ENCODE assay signal across 8 cellular contexts in the genomic region with DNA sequence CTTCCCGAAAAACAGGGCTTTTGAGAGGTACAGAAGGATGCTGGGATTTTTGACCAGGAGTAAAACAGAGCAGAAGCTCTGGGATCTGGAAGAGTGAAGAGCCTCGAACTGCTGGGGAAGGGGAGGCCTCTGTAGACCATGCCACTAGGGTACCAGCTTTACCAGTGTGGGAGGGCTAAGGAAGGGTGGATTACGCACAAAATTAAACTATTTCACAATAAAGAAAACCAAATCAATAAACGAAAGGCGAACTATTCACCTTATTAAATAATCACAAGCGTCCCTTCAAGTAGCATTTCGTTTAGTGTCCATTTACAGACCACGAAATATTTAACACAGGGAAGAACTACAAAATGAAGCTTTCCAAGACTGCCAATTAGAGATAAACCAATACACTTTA. TPM values are rescaled to one million over a fixed set of nuclear protein-coding genes. Genes with fewer than 3 reads are reported as not detected.
DNase-seq lines count a peak whose midpoint lies in the region; ATAC-seq, FAIRE-seq and TF ChIP-seq lines count a peak whose summit lies in the region.

No MANE protein-coding gene starts in this region.

- peak overlapping the region; percentile 88 for H3K4me3 Mint-ChIP-seq in WTC11
- peak overlapping the region; percentile 88 for H3K4me3 Mint-ChIP-seq in glutamatergic neuron (ENCODE audit: unreplicated experiment)

- H3K27ac ChIP-seq in HEK293 (ENCODE audit: extremely low read depth, low read depth, low read length): peak overlapping the region; percentile 74; the same call in 1 of the 2 replicates
- H3K27ac ChIP-seq in skin epidermis: peak overlapping the region in 20 of 21 experiments; percentile 85 to 98 (median 95)

- FAIRE-seq in RCC 7860 (lab: Jason Lieb, UNC): no peak

- H3K4me3 ChIP-seq in HEK293 (ENCODE audit: low read depth, low read length) (peak overlapping the region; percentile 75), skin epidermis (peak overlapping the region; percentile 63 to 79 (median 71))

- H3K36me3 ChIP-seq in HEK293 (ENCODE audit: control insufficient read depth in 2 of 2, insufficient read depth in 1 of 2, low read length in 2 of 2): peaks cover 0 to 42% of the 10 kb centered on the region in 2 experiments

- TF ChIP-seq CTCF in HEK293 (tag by site-specific recombination; IDR thresholded peaks at IDR 0.05): no peak
- no peak for TF ChIP-seq CTCF in WTC11 (IDR thresholded peaks at IDR 0.05)
- no peak for TF ChIP-seq CTCF in glutamatergic neuron (IDR thresholded peaks at IDR 0.05; ENCODE audit: partially characterized antibody, unreplicated experiment)

- peaks cover 5% of the 10 kb centered on the region; the same call in 1 of the 2 replicates for H3K27me3 Mint-ChIP-seq in WTC11 (ENCODE audit: low read depth)
- H3K27me3 Mint-ChIP-seq in glutamatergic neuron (ENCODE audit: unreplicated experiment): peaks cover 3% of the 10 kb centered on the region

- no peak for ATAC-seq in WTC11
- no peak for ATAC-seq in GM19023 (IDR thresholded peaks at IDR 0.05; ENCODE audit: unreplicated experiment)

- H3K36me3 Mint-ChIP-seq in WTC11: peaks cover 2% of the 10 kb centered on the region; the same call in 1 of the 2 replicates
- H3K36me3 Mint-ChIP-seq in glutamatergic neuron (ENCODE audit: unreplicated experiment): no peaks in the 10 kb centered on the region

- H3K9me3 ChIP-seq in HEK293 (ENCODE audit: control insufficient read depth, insufficient read depth, low read depth, low read length): no peaks in the 10 kb centered on the region

- POLR2A ChIA-PET in HEK293 (lab: Yijun Ruan, JAX) (interaction anchor here (0.9 to 1.5 kb wide), 2 partner anchors 11 to 18 kb away, joined by 4 to 6 read pairs; a partner anchor contains a TSS), WTC11 (lab: Charles Lee) (no interaction called here)

- DNase-seq in WTC11 (ENCODE audit: low spot score): no peak
- DNase-seq in glutamatergic neuron: no peak
- DNase-seq in HCEC 1CT: no peak
- no peak for DNase-seq in ecto neural progenitor cell (ENCODE audit: low spot score)
- no peak for DNase-seq in RCC 7860 (ENCODE audit: low spot score)

- H3K27ac Mint-ChIP-seq in WTC11 (peak overlapping the region; percentile 53; the same call in 1 of the 2 replicates), glutamatergic neuron (ENCODE audit: unreplicated experiment) (peak overlapping the region; percentile 90)

- H3K9me3 Mint-ChIP-seq in WTC11 (no peaks in the 10 kb centered on the region), glutamatergic neuron (ENCODE audit: unreplicated experiment) (no peaks in the 10 kb centered on the region)

- peaks cover 13% of the 10 kb centered on the region for H3K4me1 Mint-ChIP-seq in WTC11
- H3K4me1 Mint-ChIP-seq in glutamatergic neuron (ENCODE audit: low read depth, unreplicated experiment): peaks cover 4% of the 10 kb centered on the region

- no peaks in the 10 kb centered on the region for H3K4me1 ChIP-seq in HEK293 (ENCODE audit: control insufficient read depth, insufficient read depth, low read length)

- CTCF ChIA-PET in HEK293 (lab: Yijun Ruan, JAX) (interaction anchor here (0.6 kb wide), 1 partner anchor 232 kb away, joined by 3 read pairs; no protein-coding TSS in a partner anchor), WTC11 (lab: Charles Lee) (no interaction called here)

TF ChIP-seq in HEK293, 187 proteins besides CTCF, POLR2A, EP300 and RAD21:
- TF ChIP-seq ZNF2 (tag by site-specific recombination; IDR thresholded peaks at IDR 0.05) (no peak), ZNF555 (tag by site-specific recombination; conservative IDR thresholded peaks at IDR 0.05) (no peak), YY1 (tag by site-specific recombination; IDR thresholded peaks at IDR 0.05) (no peak), ZNF133 (tag by site-specific recombination; IDR thresholded peaks at IDR 0.05) (no peak), ZBTB1 (tag by site-specific recombination; IDR thresholded peaks at IDR 0.05) (no peak), ZNF416 (tag by site-specific recombination; IDR thresholded peaks at IDR 0.05) (no peak), YY2 (tag by site-specific recombination; IDR thresholded peaks at IDR 0.05) (no peak), ZSCAN23 (tag by site-specific recombination; IDR thresholded peaks at IDR 0.05) (no peak), ZBTB48 (tag by site-specific recombination; IDR thresholded peaks at IDR 0.05) (no peak)
- TF ChIP-seq, protein P1, sequence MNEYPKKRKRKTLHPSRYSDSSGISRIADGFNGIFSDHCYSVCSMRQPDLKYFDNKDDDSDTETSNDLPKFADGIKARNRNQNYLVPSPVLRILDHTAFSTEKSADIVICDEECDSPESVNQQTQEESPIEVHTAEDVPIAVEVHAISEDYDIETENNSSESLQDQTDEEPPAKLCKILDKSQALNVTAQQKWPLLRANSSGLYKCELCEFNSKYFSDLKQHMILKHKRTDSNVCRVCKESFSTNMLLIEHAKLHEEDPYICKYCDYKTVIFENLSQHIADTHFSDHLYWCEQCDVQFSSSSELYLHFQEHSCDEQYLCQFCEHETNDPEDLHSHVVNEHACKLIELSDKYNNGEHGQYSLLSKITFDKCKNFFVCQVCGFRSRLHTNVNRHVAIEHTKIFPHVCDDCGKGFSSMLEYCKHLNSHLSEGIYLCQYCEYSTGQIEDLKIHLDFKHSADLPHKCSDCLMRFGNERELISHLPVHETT (tag by site-specific recombination; IDR thresholded peaks at IDR 0.05): no peak
- TF ChIP-seq, protein P2, sequence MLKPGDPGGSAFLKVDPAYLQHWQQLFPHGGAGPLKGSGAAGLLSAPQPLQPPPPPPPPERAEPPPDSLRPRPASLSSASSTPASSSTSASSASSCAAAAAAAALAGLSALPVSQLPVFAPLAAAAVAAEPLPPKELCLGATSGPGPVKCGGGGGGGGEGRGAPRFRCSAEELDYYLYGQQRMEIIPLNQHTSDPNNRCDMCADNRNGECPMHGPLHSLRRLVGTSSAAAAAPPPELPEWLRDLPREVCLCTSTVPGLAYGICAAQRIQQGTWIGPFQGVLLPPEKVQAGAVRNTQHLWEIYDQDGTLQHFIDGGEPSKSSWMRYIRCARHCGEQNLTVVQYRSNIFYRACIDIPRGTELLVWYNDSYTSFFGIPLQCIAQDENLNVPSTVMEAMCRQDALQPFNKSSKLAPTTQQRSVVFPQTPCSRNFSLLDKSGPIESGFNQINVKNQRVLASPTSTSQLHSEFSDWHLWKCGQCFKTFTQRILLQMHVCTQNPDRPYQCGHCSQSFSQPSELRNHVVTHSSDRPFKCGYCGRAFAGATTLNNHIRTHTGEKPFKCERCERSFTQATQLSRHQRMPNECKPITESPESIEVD (tag by site-specific recombination; IDR thresholded peaks at IDR 0.05): no peak
TF ChIP-seq in HEK293: peak in this region for 0.

TF ChIP-seq in WTC11, 78 proteins besides CTCF, POLR2A, EP300 and RAD21 (continues in another document):
- TF ChIP-seq, protein P3, sequence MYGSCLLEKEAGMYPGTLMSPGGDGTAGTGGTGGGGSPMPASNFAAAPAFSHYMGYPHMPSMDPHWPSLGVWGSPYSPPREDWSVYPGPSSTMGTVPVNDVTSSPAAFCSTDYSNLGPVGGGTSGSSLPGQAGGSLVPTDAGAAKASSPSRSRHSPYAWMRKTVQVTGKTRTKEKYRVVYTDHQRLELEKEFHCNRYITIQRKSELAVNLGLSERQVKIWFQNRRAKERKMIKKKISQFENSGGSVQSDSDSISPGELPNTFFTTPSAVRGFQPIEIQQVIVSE (CRISPR knock-in tag; IDR thresholded peaks at IDR 0.05; ENCODE audit: borderline replicate concordance): no peak
- TF ChIP-seq, protein P4, sequence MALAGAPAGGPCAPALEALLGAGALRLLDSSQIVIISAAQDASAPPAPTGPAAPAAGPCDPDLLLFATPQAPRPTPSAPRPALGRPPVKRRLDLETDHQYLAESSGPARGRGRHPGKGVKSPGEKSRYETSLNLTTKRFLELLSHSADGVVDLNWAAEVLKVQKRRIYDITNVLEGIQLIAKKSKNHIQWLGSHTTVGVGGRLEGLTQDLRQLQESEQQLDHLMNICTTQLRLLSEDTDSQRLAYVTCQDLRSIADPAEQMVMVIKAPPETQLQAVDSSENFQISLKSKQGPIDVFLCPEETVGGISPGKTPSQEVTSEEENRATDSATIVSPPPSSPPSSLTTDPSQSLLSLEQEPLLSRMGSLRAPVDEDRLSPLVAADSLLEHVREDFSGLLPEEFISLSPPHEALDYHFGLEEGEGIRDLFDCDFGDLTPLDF (CRISPR knock-in tag; IDR thresholded peaks at IDR 0.05): no peak
- TF ChIP-seq, protein P5, sequence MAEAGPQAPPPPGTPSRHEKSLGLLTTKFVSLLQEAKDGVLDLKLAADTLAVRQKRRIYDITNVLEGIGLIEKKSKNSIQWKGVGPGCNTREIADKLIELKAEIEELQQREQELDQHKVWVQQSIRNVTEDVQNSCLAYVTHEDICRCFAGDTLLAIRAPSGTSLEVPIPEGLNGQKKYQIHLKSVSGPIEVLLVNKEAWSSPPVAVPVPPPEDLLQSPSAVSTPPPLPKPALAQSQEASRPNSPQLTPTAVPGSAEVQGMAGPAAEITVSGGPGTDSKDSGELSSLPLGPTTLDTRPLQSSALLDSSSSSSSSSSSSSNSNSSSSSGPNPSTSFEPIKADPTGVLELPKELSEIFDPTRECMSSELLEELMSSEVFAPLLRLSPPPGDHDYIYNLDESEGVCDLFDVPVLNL (CRISPR knock-in tag; IDR thresholded peaks at IDR 0.05; ENCODE audit: borderline replicate concordance, low read depth): no peak

RNA-seq across cellular contexts. Expression of a gene that starts 0.7 kb away (rescaled TPM):
- total RNA-seq in WTC11 (2021) (41.6 to 48.6 TPM (median 47.6 TPM) in 3 replicates), glutamatergic neuron (ENCODE audit: unreplicated experiment) (48.5 TPM)

RNA-seq across cellular contexts. Expression of a gene that starts 18.6 kb away (rescaled TPM):
- total RNA-seq in WTC11 (2021): 57.8 to 58.4 TPM (median 57.9 TPM) in 3 replicates
- total RNA-seq in glutamatergic neuron (ENCODE audit: unreplicated experiment): 27.3 TPM

RNA-seq across cellular contexts. Expression of a gene that starts 23.1 kb away (rescaled TPM):
- total RNA-seq in WTC11 (2021): 30.3 to 33.7 TPM (median 31.8 TPM) in 3 replicates
- total RNA-seq in glutamatergic neuron (ENCODE audit: unreplicated experiment): 21.7 TPM
